In the genomic region with DNA sequence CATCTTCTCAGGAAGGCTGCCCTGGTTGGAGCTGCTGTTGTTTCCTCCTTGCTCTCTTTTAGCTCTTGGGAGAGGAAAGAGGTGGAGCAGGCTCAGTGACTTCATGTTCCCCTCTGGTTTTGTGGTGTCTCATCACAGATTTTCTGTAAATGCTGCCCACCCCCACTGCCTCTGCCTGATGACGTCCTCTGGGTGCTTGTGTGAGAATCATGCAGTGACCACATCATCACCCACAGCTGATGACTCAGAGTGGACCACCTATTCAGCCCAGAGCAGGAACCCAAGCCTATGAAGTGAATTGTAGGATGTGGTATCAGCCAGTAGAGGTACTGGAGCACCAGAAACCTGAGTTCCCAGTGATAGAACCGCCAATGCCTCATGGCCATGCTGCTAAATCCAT, we compare ENCODE assay signal across 10 cellular contexts. TPM values are rescaled to one million over a fixed set of nuclear protein-coding genes. Genes with fewer than 3 reads are reported as not detected.
DNase-seq lines count a peak whose midpoint lies in the region; ATAC-seq and TF ChIP-seq lines count a peak whose summit lies in the region.
"Had no signal": no experiment of that assay in that cellular context is flagged by ENCODE, and none has a peak within 500 bp of the region (broad histone marks: within the 10 kb centered on the region; RNA-seq: fewer than 3 reads in every experiment).

A gene with protein sequence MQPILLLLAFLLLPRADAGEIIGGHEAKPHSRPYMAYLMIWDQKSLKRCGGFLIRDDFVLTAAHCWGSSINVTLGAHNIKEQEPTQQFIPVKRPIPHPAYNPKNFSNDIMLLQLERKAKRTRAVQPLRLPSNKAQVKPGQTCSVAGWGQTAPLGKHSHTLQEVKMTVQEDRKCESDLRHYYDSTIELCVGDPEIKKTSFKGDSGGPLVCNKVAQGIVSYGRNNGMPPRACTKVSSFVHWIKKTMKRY (minus strand): TSS at position 33 of the 400 bp plus-strand sequence. CDS start 30 bp downstream, at position 3.

- H3K9me3 Mint-ChIP-seq in GM23338: peaks cover 3% of the 10 kb centered on the region; the same call in 1 of the 3 replicates

- no peak within 1 kb of the TSS for H3K27ac Mint-ChIP-seq in GM23338

- no peaks in the 10 kb centered on the region for H3K4me1 Mint-ChIP-seq in GM23338

- H3K36me3 ChIP-seq in upper lobe of right lung (no peaks in the 10 kb centered on the region), GM23338 (ENCODE audit: insufficient read depth) (no peaks in the 10 kb centered on the region)

- H3K27me3 ChIP-seq in upper lobe of right lung: no peaks in the 10 kb centered on the region
- no peaks in the 10 kb centered on the region for H3K27me3 ChIP-seq in GM23338 (ENCODE audit: insufficient read depth)

- H3K4me1 ChIP-seq in upper lobe of right lung (no peaks in the 10 kb centered on the region), GM23338 (ENCODE audit: insufficient read depth) (no peaks in the 10 kb centered on the region)

- H3K36me3 Mint-ChIP-seq in GM23338 (ENCODE audit: low read depth): no peaks in the 10 kb centered on the region; the same call in 2 of the 3 replicates

- H3K4me3 ChIP-seq in upper lobe of right lung (no peak within 1 kb of the TSS), GM23338 (no peak within 1 kb of the TSS)

- intact Hi-C loops in upper lobe of right lung (cut with DNase I): no loop called here

- no peaks in the 10 kb centered on the region for H3K9me3 ChIP-seq in upper lobe of right lung

- peak; percentile 71 for DNase-seq in activated gamma-delta T cell treated with Interleukin-2 at 50 U/mL for 16 hours
- no peak for DNase-seq in activated gamma-delta T cell (lab: John Stamatoyannopoulos, UW)
- DNase-seq in activated effector memory CD4-positive, alpha-beta T cell treated with Interleukin-2 at 50 U/mL for 16 hours: peak; percentile 6
- DNase-seq in stimulated activated CD4-positive, alpha-beta T cell treated with anti-CD3 and anti-CD28 coated beads, Interleukin-15, amount 100 ng/mL, for 24 hours: peak; percentile 83
- no peak for DNase-seq in upper lobe of right lung
- DNase-seq in GM23338 (ENCODE audit: low spot score): no peak
- no peak for DNase-seq in NCI-H510A treated with DMSO at 0.1 percent for 48 hours (lab: John Stamatoyannopoulos, UW)
- DNase-seq: head of caudate nucleus had no signal

- H3K27me3 Mint-ChIP-seq in GM23338 (ENCODE audit: insufficient read depth, low read depth, poor library complexity): no peaks in the 10 kb centered on the region

- no peaks in the 10 kb centered on the region for H3K79me2 ChIP-seq in GM23338 (replicated peaks; ENCODE audit: insufficient read depth)

- H3K4me3 Mint-ChIP-seq in GM23338: no peak within 1 kb of the TSS

- ATAC-seq in upper lobe of right lung (peak; percentile 53), HG02840 (IDR thresholded peaks at IDR 0.05; ENCODE audit: low FRiP score, unreplicated experiment) (no peak), GM23338 (no peak)

- no peaks in the 10 kb centered on the region for H3F3A ChIP-seq in GM23338 (replicated peaks; ENCODE audit: low read depth)

- H2AFZ ChIP-seq in GM23338: no peak within 1 kb of the TSS

- no peaks in the 10 kb centered on the region for H3K9me2 ChIP-seq in GM23338 (ENCODE audit: insufficient read depth)

- no peaks in the 10 kb centered on the region for H4K20me1 ChIP-seq in GM23338 (replicated peaks; ENCODE audit: insufficient read depth)

- TF ChIP-seq CTCF in upper lobe of right lung (IDR thresholded peaks at IDR 0.05) (no peak), GM23338 (conservative IDR thresholded peaks at IDR 0.05; ENCODE audit: low read depth in 2 of 2) (no peak)

- no peak within 1 kb of the TSS for H3K27ac ChIP-seq in upper lobe of right lung
- H3K27ac ChIP-seq in GM23338 (ENCODE audit: low read depth): no peak within 1 kb of the TSS

- H3K4me2 ChIP-seq in GM23338: no peak within 1 kb of the TSS

TF ChIP-seq in GM23338, 12 proteins besides CTCF, POLR2A, EP300 and RAD21 (continues in another document):
- no peak for TF ChIP-seq ZNF331 (CRISPR knock-in tag; IDR thresholded peaks at IDR 0.05; ENCODE audit: low read depth)
- TF ChIP-seq POLR2AphosphoS5 (IDR thresholded peaks at IDR 0.05; ENCODE audit: low read depth): no peak
- TF ChIP-seq, protein P1, sequence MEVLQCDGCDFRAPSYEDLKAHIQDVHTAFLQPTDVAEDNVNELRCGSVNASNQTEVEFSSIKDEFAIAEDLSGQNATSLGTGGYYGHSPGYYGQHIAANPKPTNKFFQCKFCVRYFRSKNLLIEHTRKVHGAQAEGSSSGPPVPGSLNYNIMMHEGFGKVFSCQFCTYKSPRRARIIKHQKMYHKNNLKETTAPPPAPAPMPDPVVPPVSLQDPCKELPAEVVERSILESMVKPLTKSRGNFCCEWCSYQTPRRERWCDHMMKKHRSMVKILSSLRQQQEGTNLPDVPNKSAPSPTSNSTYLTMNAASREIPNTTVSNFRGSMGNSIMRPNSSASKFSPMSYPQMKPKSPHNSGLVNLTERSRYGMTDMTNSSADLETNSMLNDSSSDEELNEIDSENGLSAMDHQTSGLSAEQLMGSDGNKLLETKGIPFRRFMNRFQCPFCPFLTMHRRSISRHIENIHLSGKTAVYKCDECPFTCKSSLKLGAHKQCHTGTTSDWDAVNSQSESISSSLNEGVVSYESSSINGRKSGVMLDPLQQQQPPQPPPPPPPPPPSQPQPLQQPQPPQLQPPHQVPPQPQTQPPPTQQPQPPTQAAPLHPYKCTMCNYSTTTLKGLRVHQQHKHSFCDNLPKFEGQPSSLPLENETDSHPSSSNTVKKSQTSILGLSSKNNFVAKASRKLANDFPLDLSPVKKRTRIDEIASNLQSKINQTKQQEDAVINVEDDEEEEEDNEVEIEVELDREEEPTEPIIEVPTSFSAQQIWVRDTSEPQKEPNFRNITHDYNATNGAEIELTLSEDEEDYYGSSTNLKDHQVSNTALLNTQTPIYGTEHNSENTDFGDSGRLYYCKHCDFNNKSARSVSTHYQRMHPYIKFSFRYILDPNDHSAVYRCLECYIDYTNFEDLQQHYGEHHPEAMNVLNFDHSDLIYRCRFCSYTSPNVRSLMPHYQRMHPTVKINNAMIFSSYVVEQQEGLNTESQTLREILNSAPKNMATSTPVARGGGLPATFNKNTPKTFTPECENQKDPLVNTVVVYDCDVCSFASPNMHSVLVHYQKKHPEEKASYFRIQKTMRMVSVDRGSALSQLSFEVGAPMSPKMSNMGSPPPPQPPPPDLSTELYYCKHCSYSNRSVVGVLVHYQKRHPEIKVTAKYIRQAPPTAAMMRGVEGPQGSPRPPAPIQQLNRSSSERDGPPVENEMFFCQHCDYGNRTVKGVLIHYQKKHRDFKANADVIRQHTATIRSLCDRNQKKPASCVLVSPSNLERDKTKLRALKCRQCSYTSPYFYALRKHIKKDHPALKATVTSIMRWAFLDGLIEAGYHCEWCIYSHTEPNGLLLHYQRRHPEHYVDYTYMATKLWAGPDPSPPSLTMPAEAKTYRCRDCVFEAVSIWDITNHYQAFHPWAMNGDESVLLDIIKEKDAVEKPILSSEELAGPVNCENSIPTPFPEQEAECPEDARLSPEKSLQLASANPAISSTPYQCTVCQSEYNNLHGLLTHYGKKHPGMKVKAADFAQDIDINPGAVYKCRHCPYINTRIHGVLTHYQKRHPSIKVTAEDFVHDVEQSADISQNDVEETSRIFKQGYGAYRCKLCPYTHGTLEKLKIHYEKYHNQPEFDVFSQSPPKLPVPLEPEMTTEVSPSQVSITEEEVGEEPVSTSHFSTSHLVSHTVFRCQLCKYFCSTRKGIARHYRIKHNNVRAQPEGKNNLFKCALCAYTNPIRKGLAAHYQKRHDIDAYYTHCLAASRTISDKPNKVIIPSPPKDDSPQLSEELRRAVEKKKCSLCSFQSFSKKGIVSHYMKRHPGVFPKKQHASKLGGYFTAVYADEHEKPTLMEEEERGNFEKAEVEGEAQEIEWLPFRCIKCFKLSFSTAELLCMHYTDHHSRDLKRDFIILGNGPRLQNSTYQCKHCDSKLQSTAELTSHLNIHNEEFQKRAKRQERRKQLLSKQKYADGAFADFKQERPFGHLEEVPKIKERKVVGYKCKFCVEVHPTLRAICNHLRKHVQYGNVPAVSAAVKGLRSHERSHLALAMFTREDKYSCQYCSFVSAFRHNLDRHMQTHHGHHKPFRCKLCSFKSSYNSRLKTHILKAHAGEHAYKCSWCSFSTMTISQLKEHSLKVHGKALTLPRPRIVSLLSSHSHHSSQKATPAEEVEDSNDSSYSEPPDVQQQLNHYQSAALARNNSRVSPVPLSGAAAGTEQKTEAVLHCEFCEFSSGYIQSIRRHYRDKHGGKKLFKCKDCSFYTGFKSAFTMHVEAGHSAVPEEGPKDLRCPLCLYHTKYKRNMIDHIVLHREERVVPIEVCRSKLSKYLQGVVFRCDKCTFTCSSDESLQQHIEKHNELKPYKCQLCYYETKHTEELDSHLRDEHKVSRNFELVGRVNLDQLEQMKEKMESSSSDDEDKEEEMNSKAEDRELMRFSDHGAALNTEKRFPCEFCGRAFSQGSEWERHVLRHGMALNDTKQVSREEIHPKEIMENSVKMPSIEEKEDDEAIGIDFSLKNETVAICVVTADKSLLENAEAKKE (CRISPR knock-in tag; IDR thresholded peaks at IDR 0.05): no peak
- TF ChIP-seq ZNF114 (CRISPR knock-in tag; IDR thresholded peaks at IDR 0.05): no peak
- TF ChIP-seq, protein P2, sequence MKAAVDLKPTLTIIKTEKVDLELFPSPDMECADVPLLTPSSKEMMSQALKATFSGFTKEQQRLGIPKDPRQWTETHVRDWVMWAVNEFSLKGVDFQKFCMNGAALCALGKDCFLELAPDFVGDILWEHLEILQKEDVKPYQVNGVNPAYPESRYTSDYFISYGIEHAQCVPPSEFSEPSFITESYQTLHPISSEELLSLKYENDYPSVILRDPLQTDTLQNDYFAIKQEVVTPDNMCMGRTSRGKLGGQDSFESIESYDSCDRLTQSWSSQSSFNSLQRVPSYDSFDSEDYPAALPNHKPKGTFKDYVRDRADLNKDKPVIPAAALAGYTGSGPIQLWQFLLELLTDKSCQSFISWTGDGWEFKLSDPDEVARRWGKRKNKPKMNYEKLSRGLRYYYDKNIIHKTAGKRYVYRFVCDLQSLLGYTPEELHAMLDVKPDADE (IDR thresholded peaks at IDR 0.05): no peak
- TF ChIP-seq EZH2 (IDR thresholded peaks at IDR 0.05; ENCODE audit: low read depth, unreplicated experiment): no peak

RNA-seq across cellular contexts. Expression of the gene that starts here (rescaled TPM):
- 8.1 TPM for total RNA-seq in upper lobe of right lung
- not detected in 2 replicates for total RNA-seq in GM23338 (2014; rRNA removed; shearing (Covaris generic))
- not detected in 2 replicates for polyA plus RNA-seq in GM23338 (2016; fragmentation: Nextera tagmentation; extraction: Ambion mirVana)
- total RNA-seq: dermis microvascular lymphatic vessel endothelial cell had no signal

Comparison
In these comparisons a context has a peak if more than half of its experiments do, and no peak if none do; other contexts are left out.
1. DNase-seq: peak in activated gamma-delta T cell treated with Interleukin-2 at 50 U/mL for 16 hours (single experiment), activated effector memory CD4-positive, alpha-beta T cell treated with Interleukin-2 at 50 U/mL for 16 hours (single experiment) and stimulated activated CD4-positive, alpha-beta T cell treated with anti-CD3 and anti-CD28 coated beads, Interleukin-15, amount 100 ng/mL, for 24 hours (single experiment); none in activated gamma-delta T cell (single experiment), upper lobe of right lung (single experiment), GM23338 (single experiment) and NCI-H510A treated with DMSO at 0.1 percent for 48 hours (single experiment).